Comparison of ENCODE assay signal across 9 cellular contexts in the genomic region with DNA sequence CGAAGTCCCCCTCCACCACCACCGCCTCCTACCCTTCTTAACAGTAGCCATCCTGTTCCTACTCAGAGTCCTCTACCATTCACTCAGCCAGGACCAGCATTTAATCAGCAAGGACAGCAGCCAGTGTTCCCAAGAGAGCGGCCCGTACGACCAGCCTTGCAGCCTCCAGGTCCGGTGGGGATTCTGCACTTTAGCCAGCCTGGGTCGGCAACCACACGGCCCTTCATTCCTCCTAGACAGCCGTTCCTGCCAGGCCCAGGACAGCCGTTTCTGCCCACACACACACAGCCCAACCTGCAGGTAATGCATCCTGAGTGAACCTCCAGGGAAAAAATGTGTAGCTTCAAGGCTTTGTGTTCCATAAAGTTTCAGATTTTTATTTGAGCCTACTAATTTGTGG.
"Had no signal": no experiment of that assay in that cellular context is flagged by ENCODE, and none has a peak within 500 bp of the region (broad histone marks: within the 10 kb centered on the region; RNA-seq: fewer than 3 reads in every experiment).

No MANE protein-coding gene starts in this region.

- H3K27me3 ChIP-seq: esophagus muscularis mucosa, gastroesophageal sphincter, heart right ventricle, spleen, upper lobe of right lung had no signal

- H3K27me3 Mint-ChIP-seq: activated naive CD4-positive, alpha-beta T cell treated with anti-CD3 and anti-CD28 coated beads, Interleukin-2, amount 50 U/mL, for 24 hours; stimulated activated memory B cell treated with anti-CD40 and anti-IgM and Interleukin-4, amounts not matched to agents 10 μg/mL and 1 μg/mL and 100 μg/mL, for 72 hours; T-helper 17 cell had no signal

- H3K4me3 ChIP-seq: esophagus muscularis mucosa, gastroesophageal sphincter, heart right ventricle, spleen, upper lobe of right lung had no signal

- H3K9me3 ChIP-seq: esophagus muscularis mucosa, gastroesophageal sphincter, heart right ventricle, spleen, upper lobe of right lung had no signal

- H3K4me3 Mint-ChIP-seq: stimulated activated memory B cell treated with anti-CD40 and anti-IgM and Interleukin-4, amounts not matched to agents 10 μg/mL and 1 μg/mL and 100 μg/mL, for 72 hours; T-helper 17 cell had no signal

- H3K9me3 Mint-ChIP-seq: activated naive CD4-positive, alpha-beta T cell treated with anti-CD3 and anti-CD28 coated beads, Interleukin-2, amount 50 U/mL, for 24 hours; stimulated activated memory B cell treated with anti-CD40 and anti-IgM and Interleukin-4, amounts not matched to agents 10 μg/mL and 1 μg/mL and 100 μg/mL, for 72 hours had no signal

- FAIRE-seq: bronchial epithelial cell had no signal

- H3K27ac Mint-ChIP-seq: stimulated activated memory B cell treated with anti-CD40 and anti-IgM and Interleukin-4, amounts not matched to agents 10 μg/mL and 1 μg/mL and 100 μg/mL, for 72 hours had no signal

- ATAC-seq: gastroesophageal sphincter had no signal

- H3K27ac ChIP-seq: esophagus muscularis mucosa, gastroesophageal sphincter, heart right ventricle, spleen, upper lobe of right lung had no signal
